ENCODE assay signal across 2 cellular contexts in the genomic region with DNA sequence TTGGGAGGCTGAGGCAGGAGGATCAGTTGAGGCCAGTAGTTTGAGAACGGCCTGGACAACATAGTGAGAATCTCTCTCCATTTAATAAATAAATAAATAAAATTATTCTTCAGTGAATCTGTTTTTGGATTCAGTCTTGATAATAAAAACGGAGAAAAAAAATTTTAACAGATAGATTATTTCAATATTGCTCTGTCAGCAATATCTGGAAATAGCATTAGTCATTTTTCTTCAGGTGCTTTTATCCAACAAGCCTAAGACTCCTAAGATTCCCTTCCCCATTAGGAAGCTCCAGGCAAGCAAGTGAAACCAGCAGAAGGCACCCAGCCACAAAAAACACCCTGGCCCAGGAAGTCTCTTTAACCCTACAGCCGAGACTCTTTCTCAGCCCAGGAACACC.
TF ChIP-seq lines count a peak whose summit lies in the region.

No MANE protein-coding gene starts in this region.

TF ChIP-seq in A549, 52 proteins besides CTCF, POLR2A, EP300 and RAD21 (continued from another document):
- TF ChIP-seq RNF2 (IDR thresholded peaks at IDR 0.05; ENCODE audit: borderline replicate concordance, low read depth) = no peak

TF ChIP-seq in IMR-90, 13 proteins besides CTCF, POLR2A, EP300 and RAD21:
- TF ChIP-seq, protein P1, sequence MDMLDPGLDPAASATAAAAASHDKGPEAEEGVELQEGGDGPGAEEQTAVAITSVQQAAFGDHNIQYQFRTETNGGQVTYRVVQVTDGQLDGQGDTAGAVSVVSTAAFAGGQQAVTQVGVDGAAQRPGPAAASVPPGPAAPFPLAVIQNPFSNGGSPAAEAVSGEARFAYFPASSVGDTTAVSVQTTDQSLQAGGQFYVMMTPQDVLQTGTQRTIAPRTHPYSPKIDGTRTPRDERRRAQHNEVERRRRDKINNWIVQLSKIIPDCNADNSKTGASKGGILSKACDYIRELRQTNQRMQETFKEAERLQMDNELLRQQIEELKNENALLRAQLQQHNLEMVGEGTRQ (IDR thresholded peaks at IDR 0.05; ENCODE audit: low read depth, low read length) = no peak
- peak; percentile 96 for TF ChIP-seq MAFK (IDR thresholded peaks at IDR 0.05; ENCODE audit: low read depth, low read length)
